8 cellular contexts compared by ENCODE assay signal in the genomic region with DNA sequence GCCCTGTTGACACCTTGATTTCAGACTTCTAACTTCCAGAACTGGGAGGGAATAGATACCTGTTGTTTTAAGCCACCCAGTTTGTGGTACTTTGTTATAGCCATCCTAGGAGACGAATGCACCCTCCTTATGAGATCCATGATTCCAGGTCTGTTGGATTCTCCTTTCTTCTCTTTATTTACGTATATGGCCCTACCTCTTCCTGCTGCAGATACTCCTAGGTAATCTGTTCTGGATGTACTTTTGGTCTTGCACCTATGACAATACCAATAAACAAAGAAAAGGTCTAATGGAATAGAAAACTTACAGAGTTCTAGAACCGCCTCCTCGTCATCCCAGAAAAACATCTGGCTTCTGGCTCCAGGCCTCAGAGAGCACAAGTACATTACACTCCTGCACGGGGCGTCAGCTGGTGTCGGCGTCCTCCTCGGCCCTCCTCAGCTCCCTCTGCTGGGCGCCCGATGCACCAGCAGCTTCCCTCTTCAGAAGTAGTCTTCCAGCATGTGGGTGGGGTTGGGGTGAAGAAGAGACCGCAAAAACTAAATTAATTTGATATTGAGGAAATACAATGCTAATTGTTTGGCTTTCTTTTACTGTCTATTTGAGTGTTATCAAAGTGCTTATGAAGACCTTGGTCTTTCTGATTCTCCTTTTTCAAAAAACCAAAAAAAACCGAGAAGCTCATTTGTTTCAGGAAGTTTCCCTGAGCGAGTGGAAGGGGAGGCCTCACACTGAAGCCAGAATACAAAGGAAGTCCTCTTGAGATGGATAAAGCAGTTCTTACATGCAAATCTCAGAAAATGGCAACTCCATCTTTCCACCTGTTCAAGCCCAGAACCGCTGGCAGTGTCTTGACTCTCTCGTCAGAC. TPM values are rescaled to one million over a fixed set of nuclear protein-coding genes. Genes with fewer than 3 reads are reported as not detected.
DNase-seq lines count a peak whose midpoint lies in the region; ATAC-seq and TF ChIP-seq lines count a peak whose summit lies in the region.

No MANE protein-coding gene starts in this region.

- no peaks in the 10 kb centered on the region for H3K27me3 ChIP-seq in BJ (ENCODE audit: control insufficient read depth, insufficient read depth, low read length)
- H3K27me3 ChIP-seq in OCI-LY1 (ENCODE audit: insufficient read depth, low read length) = no peaks in the 10 kb centered on the region

- H3K4me2 ChIP-seq in OCI-LY1 (ENCODE audit: low read length) = no peak overlapping the region

- no peaks in the 10 kb centered on the region for H3K9me2 ChIP-seq in OCI-LY1 (ENCODE audit: low read depth, low read length)

- no peak overlapping the region for H3K4me3 ChIP-seq in BJ (ENCODE audit: low read depth, low read length)
- no peak overlapping the region for H3K4me3 ChIP-seq in OCI-LY1 (ENCODE audit: low read depth, low read length, poor library complexity, severe bottlenecking)
- H3K4me3 ChIP-seq in epithelial cell of proximal tubule (ENCODE audit: low read depth, low read length) = no peak overlapping the region

- no peak overlapping the region for H3K4me3 Mint-ChIP-seq in nephron progenitor cell
- H3K4me3 Mint-ChIP-seq in stimulated activated naive CD8-positive, alpha-beta T cell treated with anti-CD3 and anti-CD28 coated beads, Interleukin-15, Interleukin-2, amounts not matched to agents 100 ng/mL and 50 ng/mL, for 24 hours = peak overlapping the region; percentile 45

- no peak overlapping the region for H3K27ac Mint-ChIP-seq in nephron progenitor cell
- H3K27ac Mint-ChIP-seq in stimulated activated naive CD8-positive, alpha-beta T cell treated with anti-CD3 and anti-CD28 coated beads, Interleukin-15, Interleukin-2, amounts not matched to agents 100 ng/mL and 50 ng/mL, for 24 hours = peak overlapping the region; percentile 53

- H3K27ac ChIP-seq in OCI-LY1 (ENCODE audit: low read depth, low read length, poor library complexity, severe bottlenecking) = no peak overlapping the region

- H3K4me1 Mint-ChIP-seq in nephron progenitor cell = peaks cover 31% of the 10 kb centered on the region
- peaks cover 57% of the 10 kb centered on the region for H3K4me1 Mint-ChIP-seq in stimulated activated naive CD8-positive, alpha-beta T cell treated with anti-CD3 and anti-CD28 coated beads, Interleukin-15, Interleukin-2, amounts not matched to agents 100 ng/mL and 50 ng/mL, for 24 hours (ENCODE audit: low read depth)

- H3K4me1 ChIP-seq in OCI-LY1 (ENCODE audit: insufficient read depth, low read length, severe bottlenecking) = no peaks in the 10 kb centered on the region

- H3K9me3 Mint-ChIP-seq in nephron progenitor cell = no peaks in the 10 kb centered on the region
- no peaks in the 10 kb centered on the region for H3K9me3 Mint-ChIP-seq in stimulated activated naive CD8-positive, alpha-beta T cell treated with anti-CD3 and anti-CD28 coated beads, Interleukin-15, Interleukin-2, amounts not matched to agents 100 ng/mL and 50 ng/mL, for 24 hours

- peak; percentile 83 for ATAC-seq in HG03432 (IDR thresholded peaks at IDR 0.05; ENCODE audit: unreplicated experiment)

- peaks cover 10% of the 10 kb centered on the region for H3K27me3 Mint-ChIP-seq in nephron progenitor cell (ENCODE audit: low read depth, poor library complexity)
- H3K27me3 Mint-ChIP-seq in stimulated activated naive CD8-positive, alpha-beta T cell treated with anti-CD3 and anti-CD28 coated beads, Interleukin-15, Interleukin-2, amounts not matched to agents 100 ng/mL and 50 ng/mL, for 24 hours = no peaks in the 10 kb centered on the region

- POLR2A ChIA-PET in BJ (lab: Charles Lee) = interaction anchor here (0.5 kb wide), 1 partner anchor 349 kb away, joined by 6 read pairs; no protein-coding TSS in a partner anchor

- H3F3A ChIP-seq in OCI-LY1 (ENCODE audit: insufficient read depth, low read length) = no peaks in the 10 kb centered on the region

- no peaks in the 10 kb centered on the region for H4K20me1 ChIP-seq in OCI-LY1 (ENCODE audit: insufficient read depth, low read length)

- DNase-seq in BJ (ENCODE audit: low read depth) (no peak), GM19238 (ENCODE audit: insufficient read length, low spot score) (peak; percentile 61), epithelial cell of proximal tubule (ENCODE audit: low read depth) (no peak), nephron progenitor cell (peak; percentile 76)
- peak; percentile 78 for DNase-seq in activated CD8-positive, alpha-beta memory T cell treated with anti-CD3 and anti-CD28 coated beads, Interleukin-2, amount 50 U/mL, for 4 hours

- no peak overlapping the region for H2AFZ ChIP-seq in OCI-LY1 (ENCODE audit: low read length)

- no peaks in the 10 kb centered on the region for H3K79me2 ChIP-seq in OCI-LY1 (ENCODE audit: insufficient read depth, low read length)

- no peaks in the 10 kb centered on the region for H3K9me3 ChIP-seq in OCI-LY1 (ENCODE audit: low read length)

- H3K36me3 ChIP-seq in BJ (ENCODE audit: control insufficient read depth, insufficient read depth, low read length) = no peaks in the 10 kb centered on the region
- H3K36me3 ChIP-seq in OCI-LY1 (ENCODE audit: insufficient read depth, low read length) = no peaks in the 10 kb centered on the region

- H3K9ac ChIP-seq in OCI-LY1 (ENCODE audit: low read length) = no peak overlapping the region

- peak; percentile 89 for TF ChIP-seq CTCF in BJ (IDR thresholded peaks at IDR 0.05; ENCODE audit: insufficient read depth, low read depth, low read length)
- TF ChIP-seq CTCF in OCI-LY1 (IDR thresholded peaks at IDR 0.05; ENCODE audit: low read length) = peak; percentile 87
- peak; percentile 96 for TF ChIP-seq CTCF in epithelial cell of proximal tubule (conservative IDR thresholded peaks at IDR 0.05; ENCODE audit: low read depth, low read length)
- peak; percentile 81 for TF ChIP-seq CTCF in nephron progenitor cell (IDR thresholded peaks at IDR 0.05)

- H3K36me3 Mint-ChIP-seq in nephron progenitor cell (ENCODE audit: low read depth) = no peaks in the 10 kb centered on the region
- no peaks in the 10 kb centered on the region for H3K36me3 Mint-ChIP-seq in stimulated activated naive CD8-positive, alpha-beta T cell treated with anti-CD3 and anti-CD28 coated beads, Interleukin-15, Interleukin-2, amounts not matched to agents 100 ng/mL and 50 ng/mL, for 24 hours (ENCODE audit: low read depth)

- CTCF ChIA-PET in BJ (lab: Yijun Ruan, JAX) = interaction anchor here (0.6 to 2.5 kb wide), 15 partner anchors 8 to 485 kb away, joined by 3 to 12 read pairs (median 4); no protein-coding TSS in a partner anchor

RNA-seq across cellular contexts. Expression of a gene that starts 9.7 kb away (rescaled TPM):
- 25.2 and 60.2 TPM in 2 replicates for polyA plus RNA-seq in BJ (2011; rRNA removed)
- 57.5 and 62.3 TPM in 2 replicates for polyA minus RNA-seq in BJ (2011; rRNA and poly(A)+ RNA removed)
- 6.1 and 10.4 TPM in 2 replicates for total RNA-seq in epithelial cell of proximal tubule

Comparison
In these comparisons a context has a peak if more than half of its experiments do, and no peak if none do; other contexts are left out.
1. DNase-seq: peak in GM19238 (single experiment), activated CD8-positive, alpha-beta memory T cell treated with anti-CD3 and anti-CD28 coated beads, Interleukin-2, amount 50 U/mL, for 4 hours (single experiment) and nephron progenitor cell (single experiment); none in BJ (single experiment) and epithelial cell of proximal tubule (single experiment).
2. Peak in every context shown above with its lines, with median percentiles within 50 percentile points of each other: CTCF ChIP-seq.